ENCODE assay signal across 8 cellular contexts in genomic region chr12:102879144-102879763, GRCh38. TPM values are rescaled to one million over a fixed set of nuclear protein-coding genes. Genes with fewer than 3 reads are reported as not detected.
DNase-seq lines count a peak whose midpoint lies in the region; ATAC-seq and TF ChIP-seq lines count a peak whose summit lies in the region.

No MANE protein-coding gene starts in this region.

- no peak overlapping the region for H3K27ac Mint-ChIP-seq in activated naive CD8-positive, alpha-beta T cell treated with anti-CD3 and anti-CD28 coated beads, Interleukin-2, amount 10 ng/mL, durations not matched to agents 7 days and 5 days

- peak overlapping the region; percentile 16 for H3K4me3 Mint-ChIP-seq in activated naive CD8-positive, alpha-beta T cell treated with anti-CD3 and anti-CD28 coated beads, Interleukin-2, amount 10 ng/mL, durations not matched to agents 7 days and 5 days

- TF ChIP-seq CTCF in BE2C (IDR thresholded peaks at IDR 0.05; ENCODE audit: low read depth, low read length) (peak; percentile 45), coronary artery (IDR thresholded peaks at IDR 0.05) (no peak)

- POLR2A ChIA-PET in activated naive CD8-positive, alpha-beta T cell treated with anti-CD3 and anti-CD28 coated beads, Interleukin-2, amount 10 ng/mL, durations not matched to agents 7 days and 5 days (lab: Charles Lee): no interaction called here

- no peaks in the 10 kb centered on the region for H3K36me3 Mint-ChIP-seq in activated naive CD8-positive, alpha-beta T cell treated with anti-CD3 and anti-CD28 coated beads, Interleukin-2, amount 10 ng/mL, durations not matched to agents 7 days and 5 days

- ATAC-seq in GM18867 (IDR thresholded peaks at IDR 0.05; ENCODE audit: unreplicated experiment) (peak; percentile 76), HG03469 (IDR thresholded peaks at IDR 0.05; ENCODE audit: unreplicated experiment) (peak; percentile 88)
- ATAC-seq in activated naive CD8-positive, alpha-beta T cell treated with anti-CD3 and anti-CD28 coated beads, Interleukin-2, amount 10 ng/mL, durations not matched to agents 7 days and 5 days (ENCODE audit: low read depth): peak; percentile 39
- ATAC-seq in stimulated activated naive CD8-positive, alpha-beta T cell treated with anti-CD3 and anti-CD28 coated beads, Interleukin-15, Interleukin-2, amounts not matched to agents 100 U/mL and 50 U/mL, for 24 hours: peak; percentile 67

- no peak overlapping the region for H3K4me3 ChIP-seq in BE2C (ENCODE audit: low read depth, low read length)
- no peak overlapping the region for H3K4me3 ChIP-seq in coronary artery

- no peaks in the 10 kb centered on the region for H3K9me3 ChIP-seq in BE2C

- H3K27me3 ChIP-seq in BE2C: no peaks in the 10 kb centered on the region; the same call in 1 of the 2 replicates

- H3K4me1 ChIP-seq in BE2C: no peaks in the 10 kb centered on the region

- no peak overlapping the region for H3K27ac ChIP-seq in coronary artery

- peaks cover 2% of the 10 kb centered on the region for H3K4me1 Mint-ChIP-seq in activated naive CD8-positive, alpha-beta T cell treated with anti-CD3 and anti-CD28 coated beads, Interleukin-2, amount 10 ng/mL, durations not matched to agents 7 days and 5 days

- H3K9me3 Mint-ChIP-seq in activated naive CD8-positive, alpha-beta T cell treated with anti-CD3 and anti-CD28 coated beads, Interleukin-2, amount 10 ng/mL, durations not matched to agents 7 days and 5 days: no peaks in the 10 kb centered on the region

- peaks cover 10% of the 10 kb centered on the region for H3K27me3 Mint-ChIP-seq in activated naive CD8-positive, alpha-beta T cell treated with anti-CD3 and anti-CD28 coated beads, Interleukin-2, amount 10 ng/mL, durations not matched to agents 7 days and 5 days

- DNase-seq in BE2C: peak; percentile 31
- peak; percentile 84 for DNase-seq in NCI-H510A (lab: John Stamatoyannopoulos, UW)
- DNase-seq in activated naive CD8-positive, alpha-beta T cell treated with anti-CD3 and anti-CD28 coated beads, Interleukin-2, amount 10 ng/mL, durations not matched to agents 7 days and 5 days: no peak
- DNase-seq in hypothalamus (lab: John Stamatoyannopoulos, UW): peak in 27 of 51 donors; percentile 3 to 74 (median 22)
- DNase-seq in stimulated activated naive CD8-positive, alpha-beta T cell treated with anti-CD3 and anti-CD28 coated beads, Interleukin-15, Interleukin-2, amounts not matched to agents 100 U/mL and 50 U/mL, for 24 hours: peak; percentile 13
- DNase-seq in coronary artery (ENCODE audit: low spot score): no peak

- no peaks in the 10 kb centered on the region for H3K36me3 ChIP-seq in BE2C

RNA-seq across cellular contexts. Expression of gene PAH, which starts 37.8 kb away (rescaled TPM):
- not detected for polyA plus RNA-seq in BE2C (2012; ENCODE audit: insufficient read depth, insufficient read length, low read depth)
- not detected for total RNA-seq in activated naive CD8-positive, alpha-beta T cell treated with anti-CD3 and anti-CD28 coated beads, Interleukin-2, amount 10 ng/mL, durations not matched to agents 7 days and 5 days

Comparison
In these comparisons a context has a peak if more than half of its experiments do, and no peak if none do; other contexts are left out.
1. DNase-seq: peak in BE2C (single experiment), NCI-H510A (single experiment), hypothalamus (27 of 51) and stimulated activated naive CD8-positive, alpha-beta T cell treated with anti-CD3 and anti-CD28 coated beads, Interleukin-15, Interleukin-2, amounts not matched to agents 100 U/mL and 50 U/mL, for 24 hours (single experiment); none in activated naive CD8-positive, alpha-beta T cell treated with anti-CD3 and anti-CD28 coated beads, Interleukin-2, amount 10 ng/mL, durations not matched to agents 7 days and 5 days (single experiment) and coronary artery (single experiment).
2. Peak in every context shown above with its lines, with median percentiles within 50 percentile points of each other: ATAC-seq.